In genomic region chr17:784143-784542, GRCh38 we compare ENCODE assay signal across 12 cellular contexts. TPM values are rescaled to one million over a fixed set of nuclear protein-coding genes. Genes with fewer than 3 reads are reported as not detected.
DNase-seq lines count a peak whose midpoint lies in the region; ATAC-seq and TF ChIP-seq lines count a peak whose summit lies in the region.
"Had no signal": no experiment of that assay in that cellular context is flagged by ENCODE, and none has a peak within 500 bp of the region (broad histone marks: within the 10 kb centered on the region; RNA-seq: fewer than 3 reads in every experiment).

No MANE protein-coding gene starts in this region.

- H3K14ac ChIP-seq in mesenchymal stem cell (ENCODE audit: low read length in 2 of 2): no peak overlapping the region

- H4K8ac ChIP-seq in mesenchymal stem cell (ENCODE audit: low read length) (no peak overlapping the region), mesendoderm (ENCODE audit: low read depth, low read length) (no peak overlapping the region)

- peak overlapping the region; percentile 71 for H3K27ac Mint-ChIP-seq in activated T-helper 17 cell treated with anti-CD3 and anti-CD28 coated beads, Interleukin-2, amount 50 U/mL, for 72 hours

- WGBS in mesenchymal stem cell: 95% methylated on average over 3 of the region's 3 CpGs
- no CpG with 5 or more reads among the region's 3 CpGs for WGBS in mesendoderm (ENCODE audit: extremely low coverage, insufficient coverage, low lambda C conversion rate)

- H2AFZ ChIP-seq in mesenchymal stem cell (ENCODE audit: low read depth, low read length): no peak overlapping the region

- TF ChIP-seq CTCF in left lung (IDR thresholded peaks at IDR 0.05): no peak

- H4K20me1 ChIP-seq in BLaER1 treated with 17β-estradiol and CSF1 and Interleukin-3, amounts not matched to agents 10 nM and 100 nM: peaks cover 0 to 71% (median 27%) of the 10 kb centered on the region in 11 experiments; a peak in 16 of 22 replicates

- H3K4ac ChIP-seq in mesenchymal stem cell (ENCODE audit: low read depth in 1 of 2, low read length in 2 of 2): no peak overlapping the region
- H3K4ac ChIP-seq in mesendoderm (ENCODE audit: low read depth, low read length): no peak overlapping the region

- H3K4me1 Mint-ChIP-seq in activated T-helper 17 cell treated with anti-CD3 and anti-CD28 coated beads, Interleukin-2, amount 50 U/mL, for 72 hours: peaks cover 13% of the 10 kb centered on the region

- H2BK5ac ChIP-seq in mesenchymal stem cell (ENCODE audit: low read depth, low read length, poor library complexity, severe bottlenecking) (no peak overlapping the region), mesendoderm (ENCODE audit: low read length) (no peak overlapping the region)

- H3K79me1 ChIP-seq in mesenchymal stem cell (replicated peaks; ENCODE audit: low read length, poor library complexity, severe bottlenecking): peaks cover 17% of the 10 kb centered on the region
- H3K79me1 ChIP-seq in mesendoderm (ENCODE audit: low read length): peaks cover 12% of the 10 kb centered on the region

- in situ Hi-C loops in HAP-1 (cut with MboI; ENCODE audit: low sequenced_read_pairs): no loop called here

- no peaks in the 10 kb centered on the region for H3K9me3 Mint-ChIP-seq in activated T-helper 17 cell treated with anti-CD3 and anti-CD28 coated beads, Interleukin-2, amount 50 U/mL, for 72 hours

- no peaks in the 10 kb centered on the region for H3K27me3 ChIP-seq in BLaER1 treated with 17β-estradiol and CSF1 and Interleukin-3, amounts not matched to agents 10 nM and 100 nM
- H3K27me3 ChIP-seq in HAP-1 (ENCODE audit: low read depth) (no peaks in the 10 kb centered on the region), mesenchymal stem cell (ENCODE audit: control insufficient read depth in 1 of 2, insufficient read depth in 1 of 2, low read length in 2 of 2) (no peaks in the 10 kb centered on the region), left lung (no peaks in the 10 kb centered on the region), mesendoderm (ENCODE audit: insufficient read depth, low read length, poor library complexity) (no peaks in the 10 kb centered on the region)
- H3K27me3 ChIP-seq: gastroesophageal sphincter, thyroid gland had no signal

- peaks cover 32% of the 10 kb centered on the region for H3K79me2 ChIP-seq in mesendoderm (ENCODE audit: control insufficient read depth, insufficient read depth, low read length)

- H2AK5ac ChIP-seq in mesenchymal stem cell (ENCODE audit: low read length, severe bottlenecking) (no peak overlapping the region), mesendoderm (ENCODE audit: low read length) (no peak overlapping the region)

- H2BK15ac ChIP-seq in mesenchymal stem cell (ENCODE audit: low read depth, poor library complexity, severe bottlenecking) (no peak overlapping the region), mesendoderm (replicated peaks; ENCODE audit: low read depth) (no peak overlapping the region)

- no peaks in the 10 kb centered on the region for H3K9me3 ChIP-seq in BLaER1 treated with 17β-estradiol and CSF1 and Interleukin-3, amounts not matched to agents 10 nM and 100 nM (replicated peaks in 1 of 11)
- H3K9me3 ChIP-seq in HAP-1: no peaks in the 10 kb centered on the region
- no peaks in the 10 kb centered on the region for H3K9me3 ChIP-seq in mesenchymal stem cell (ENCODE audit: control insufficient read depth, low read length)
- no peaks in the 10 kb centered on the region for H3K9me3 ChIP-seq in left lung
- H3K9me3 ChIP-seq: Caco-2, gastroesophageal sphincter, thyroid gland had no signal

- H3K4me2 ChIP-seq in BLaER1 treated with 17β-estradiol and CSF1 and Interleukin-3, amounts not matched to agents 10 nM and 100 nM: peak overlapping the region; percentile 85 to 98 (median 96); a peak in 21 of 22 replicates
- no peak overlapping the region for H3K4me2 ChIP-seq in mesenchymal stem cell (ENCODE audit: low read length, poor library complexity, severe bottlenecking)
- H3K4me2 ChIP-seq in mesendoderm (ENCODE audit: low read length): no peak overlapping the region

- H3K4me1 ChIP-seq in BLaER1 treated with 17β-estradiol and CSF1 and Interleukin-3, amounts not matched to agents 10 nM and 100 nM: peaks cover 29 to 38% (median 33%) of the 10 kb centered on the region in 10 experiments
- peaks cover 14% of the 10 kb centered on the region for H3K4me1 ChIP-seq in HAP-1
- H3K4me1 ChIP-seq in mesenchymal stem cell (ENCODE audit: control insufficient read depth, insufficient read depth, low read depth, low read length): peaks cover 8% of the 10 kb centered on the region
- H3K4me1 ChIP-seq in left lung: peaks cover 8 to 35% of the 10 kb centered on the region in 2 donors
- H3K4me1 ChIP-seq in mesendoderm (ENCODE audit: control insufficient read depth, low read depth, low read length): no peaks in the 10 kb centered on the region
- H3K4me1 ChIP-seq: Caco-2 had no signal

- peaks cover 67% of the 10 kb centered on the region for H3K36me3 Mint-ChIP-seq in activated T-helper 17 cell treated with anti-CD3 and anti-CD28 coated beads, Interleukin-2, amount 50 U/mL, for 72 hours (ENCODE audit: low read depth)

- peaks cover 32 to 68% (median 49%) of the 10 kb centered on the region in 11 experiments for H3K36me3 ChIP-seq in BLaER1 treated with 17β-estradiol and CSF1 and Interleukin-3, amounts not matched to agents 10 nM and 100 nM
- peaks cover 46% of the 10 kb centered on the region for H3K36me3 ChIP-seq in HAP-1 (replicated peaks)
- peaks cover 15 to 28% of the 10 kb centered on the region in 2 experiments for H3K36me3 ChIP-seq in mesenchymal stem cell (ENCODE audit: control insufficient read depth in 1 of 2, insufficient read depth in 2 of 2, low read depth in 1 of 2, low read length in 2 of 2)
- H3K36me3 ChIP-seq in left lung: peaks cover 0 to 40% of the 10 kb centered on the region in 2 donors
- H3K36me3 ChIP-seq in mesendoderm (ENCODE audit: control insufficient read depth, insufficient read depth, low read length): peaks cover 4% of the 10 kb centered on the region

- no peak overlapping the region for H3K23ac ChIP-seq in mesenchymal stem cell (ENCODE audit: low read length in 2 of 2)
- no peak overlapping the region for H3K23ac ChIP-seq in mesendoderm (ENCODE audit: low read length)

- DNase-seq in HAP-1 (ENCODE audit: low spot score in 2 of 2) (no peak), mesenchymal stem cell (no peak), Kasumi-1 (lab: John Stamatoyannopoulos, UW) (no peak), left lung (no peak), NCI-H345 (lab: John Stamatoyannopoulos, UW) (no peak), mesendoderm (no peak)
- DNase-seq: Caco-2, NCI-H1417 treated with DMSO at 0.1 percent for 48 hours, thyroid gland had no signal

- no peak overlapping the region for H2BK12ac ChIP-seq in mesenchymal stem cell (ENCODE audit: low read length in 2 of 2)

- H3K9ac ChIP-seq in BLaER1 treated with 17β-estradiol and CSF1 and Interleukin-3, amounts not matched to agents 10 nM and 100 nM: peak overlapping the region in 8 of 11 experiments; percentile 29 to 93 (median 88); a peak in 9 of 22 replicates
- peak overlapping the region; percentile 29 for H3K9ac ChIP-seq in mesenchymal stem cell (ENCODE audit: low read length)
- H3K9ac ChIP-seq in mesendoderm (ENCODE audit: low read length): no peak overlapping the region

- peak overlapping the region in 1 of 10 experiments; percentile 97; a peak in 1 of 20 replicates for H3K4me3 ChIP-seq in BLaER1 treated with 17β-estradiol and CSF1 and Interleukin-3, amounts not matched to agents 10 nM and 100 nM
- peak overlapping the region; percentile 93; the same call in 1 of the 2 replicates for H3K4me3 ChIP-seq in HAP-1
- H3K4me3 ChIP-seq in mesenchymal stem cell (ENCODE audit: insufficient read depth in 1 of 2, low read depth in 1 of 2, low read length in 2 of 2): no peak overlapping the region
- H3K4me3 ChIP-seq in left lung: no peak overlapping the region
- no peak overlapping the region for H3K4me3 ChIP-seq in mesendoderm (ENCODE audit: low read length)
- H3K4me3 ChIP-seq: thyroid gland had no signal

- H3K27ac ChIP-seq in BLaER1 treated with 17β-estradiol and CSF1 and Interleukin-3, amounts not matched to agents 10 nM and 100 nM: no peak overlapping the region
- H3K27ac ChIP-seq in mesenchymal stem cell (ENCODE audit: low read length, poor library complexity, severe bottlenecking) (no peak overlapping the region), left lung (no peak overlapping the region), mesendoderm (ENCODE audit: low read depth, low read length) (no peak overlapping the region)
- H3K27ac ChIP-seq: gastroesophageal sphincter, thyroid gland had no signal

- no peak overlapping the region for H4K5ac ChIP-seq in mesendoderm (ENCODE audit: low read length)

- no peaks in the 10 kb centered on the region for H3K27me3 Mint-ChIP-seq in activated T-helper 17 cell treated with anti-CD3 and anti-CD28 coated beads, Interleukin-2, amount 50 U/mL, for 72 hours

- no peak overlapping the region for H3K56ac ChIP-seq in mesendoderm (ENCODE audit: low read length)

- no peak overlapping the region for H3K18ac ChIP-seq in mesenchymal stem cell (ENCODE audit: low read depth in 1 of 2, low read length in 2 of 2)
- H3K18ac ChIP-seq in mesendoderm (ENCODE audit: low read length): no peak overlapping the region

- ATAC-seq in activated T-helper 17 cell treated with anti-CD3 and anti-CD28 coated beads, Interleukin-2, amount 50 U/mL, for 72 hours (replicated peaks): peak; percentile 44
- no peak for ATAC-seq in left lung
- ATAC-seq: gastroesophageal sphincter had no signal

- intact Hi-C loops in left lung (cut with DNase I): no loop called here

- H2BK120ac ChIP-seq in mesenchymal stem cell (ENCODE audit: low read depth, low read length): no peak overlapping the region
- no peak overlapping the region for H2BK120ac ChIP-seq in mesendoderm (ENCODE audit: low read depth, low read length)

- peak overlapping the region; percentile 88 for H3K4me3 Mint-ChIP-seq in activated T-helper 17 cell treated with anti-CD3 and anti-CD28 coated beads, Interleukin-2, amount 50 U/mL, for 72 hours

- H4K91ac ChIP-seq in mesenchymal stem cell (ENCODE audit: low read length): no peak overlapping the region

RNA-seq across cellular contexts. Expression of gene MRM3, which starts 2.0 kb away (rescaled TPM):
- total RNA-seq in activated T-helper 17 cell treated with anti-CD3 and anti-CD28 coated beads, Interleukin-2, amount 50 U/mL, for 72 hours: 10 to 100 TPM; 19.9 to 30.0 TPM
- 6.9 TPM for polyA plus RNA-seq in mesenchymal stem cell (2013, experiment 1 of 2)
- 6.6 TPM for polyA plus RNA-seq in mesenchymal stem cell (2013, experiment 2 of 2)
- total RNA-seq in left lung: 10 to 100 TPM in 1 of 2 donors, 1 to 10 TPM in 1; 8.9 to 14.2 TPM
- polyA plus RNA-seq in mesendoderm (2013, experiment 1 of 2): 12.1 TPM
- 12.7 TPM for polyA plus RNA-seq in mesendoderm (2013, experiment 2 of 2)

RNA-seq across cellular contexts. Expression of gene GLOD4, which starts 2.1 kb away (rescaled TPM):
- total RNA-seq in activated T-helper 17 cell treated with anti-CD3 and anti-CD28 coated beads, Interleukin-2, amount 50 U/mL, for 72 hours: 10 to 100 TPM; 41.5 to 59.0 TPM
- 35.2 TPM for polyA plus RNA-seq in mesenchymal stem cell (2013, experiment 1 of 2)
- 34.5 TPM for polyA plus RNA-seq in mesenchymal stem cell (2013, experiment 2 of 2)
- total RNA-seq in left lung: 10 to 100 TPM; 46.5 to 47.5 TPM
- 46.4 TPM for polyA plus RNA-seq in mesendoderm (2013, experiment 1 of 2)
- 48.7 TPM for polyA plus RNA-seq in mesendoderm (2013, experiment 2 of 2)

RNA-seq across cellular contexts. Expression of gene GEMIN4, which starts 32.1 kb away (rescaled TPM):
- 10 to 100 TPM; 40.7 to 54.4 TPM for total RNA-seq in activated T-helper 17 cell treated with anti-CD3 and anti-CD28 coated beads, Interleukin-2, amount 50 U/mL, for 72 hours
- 6.4 TPM for polyA plus RNA-seq in mesenchymal stem cell (2013, experiment 1 of 2)
- polyA plus RNA-seq in mesenchymal stem cell (2013, experiment 2 of 2): 6.6 TPM
- 10 to 100 TPM; 14.0 to 18.6 TPM for total RNA-seq in left lung
- polyA plus RNA-seq in mesendoderm (2013, experiment 1 of 2): 34.4 TPM
- 31.4 TPM for polyA plus RNA-seq in mesendoderm (2013, experiment 2 of 2)

RNA-seq across cellular contexts. Expression of gene TLCD3A, which starts 51.7 kb away (rescaled TPM):
- total RNA-seq in activated T-helper 17 cell treated with anti-CD3 and anti-CD28 coated beads, Interleukin-2, amount 50 U/mL, for 72 hours: 10 to 100 TPM; 15.0 to 22.0 TPM
- polyA plus RNA-seq in mesenchymal stem cell (2013, experiment 1 of 2): 29.2 TPM
- 30.4 TPM for polyA plus RNA-seq in mesenchymal stem cell (2013, experiment 2 of 2)
- total RNA-seq in left lung: 10 to 100 TPM; 14.5 to 18.1 TPM
- polyA plus RNA-seq in mesendoderm (2013, experiment 1 of 2): 17.5 TPM
- 19.4 TPM for polyA plus RNA-seq in mesendoderm (2013, experiment 2 of 2)

Comparison
In these comparisons a context has a peak if more than half of its experiments do, and no peak if none do; other contexts are left out.
1. H3K4me2 ChIP-seq: peak in BLaER1 treated with 17β-estradiol and CSF1 and Interleukin-3, amounts not matched to agents 10 nM and 100 nM (11 of 11); none in mesenchymal stem cell (single experiment) and mesendoderm (single experiment).